21 cellular contexts compared by ENCODE assay signal in genomic region chrX:18898091-18898490, GRCh38.
A peak's percentile ranks its signal among the peaks of the same experiment; 100 is the strongest.
DNase-seq lines count a peak whose midpoint lies in the region; FAIRE-seq and TF ChIP-seq lines count a peak whose summit lies in the region.
"Had no signal": no experiment of that assay in that cellular context is flagged by ENCODE, and none has a peak within 500 bp of the region (broad histone marks: within the 10 kb centered on the region; RNA-seq: fewer than 3 reads in every experiment).

No MANE protein-coding gene starts in this region.

- no peak for FAIRE-seq in H1 (lab: Jason Lieb, UNC)
- FAIRE-seq: A549, G401.6, GM12892, H54 had no signal

- no peaks in the 10 kb centered on the region for H4K20me1 ChIP-seq in H1 (replicated peaks in 1 of 2; ENCODE audit: control insufficient read depth in 1 of 2, insufficient read depth in 2 of 2, low read length in 2 of 2)

- H3K9me3 ChIP-seq in ascending aorta (no peaks in the 10 kb centered on the region), H1 (ENCODE audit: insufficient read depth in 2 of 2, low read depth in 1 of 2, low read length in 1 of 2) (no peaks in the 10 kb centered on the region)
- H3K9me3 ChIP-seq: A549 had no signal

- H2AFZ ChIP-seq in H1 (ENCODE audit: low read length): no peak overlapping the region
- H2AFZ ChIP-seq: GM23248 had no signal

- H3K56ac ChIP-seq in H1 (replicated peaks; ENCODE audit: insufficient read length, low read depth, low read length): no peak overlapping the region

- H2BK5ac ChIP-seq in H1 (ENCODE audit: low read depth, low read length): no peak overlapping the region

- CTCF ChIA-PET in H1 (lab: Charles Lee; ENCODE audit: partially characterized antibody): interaction anchor here (0.9 to 1.2 kb wide), 7 partner anchors 9 to 511 kb away, joined by 3 to 5 read pairs (median 3); no protein-coding TSS in a partner anchor

- no peaks in the 10 kb centered on the region for H3K23me2 ChIP-seq in H1 (ENCODE audit: low read depth, low read length)

- POLR2A ChIA-PET in H1 (lab: Charles Lee; ENCODE audit: partially characterized antibody): no interaction called here

- no peaks in the 10 kb centered on the region for H3K79me1 ChIP-seq in H1 (ENCODE audit: low read depth, low read length)

- TF ChIP-seq CTCF in ascending aorta (IDR thresholded peaks at IDR 0.05): no peak
- TF ChIP-seq CTCF in H1 (IDR thresholded peaks at IDR 0.05; ENCODE audit: control extremely low read depth in 1 of 3, insufficient read depth in 1 of 3, low read depth in 1 of 3, low read length in 3 of 3): no peak

- H3K36me3 ChIP-seq in H7 (replicated peaks; ENCODE audit: control insufficient read depth, insufficient read depth, low read length) (peaks cover 6% of the 10 kb centered on the region), ascending aorta (peaks cover 0 to 3% of the 10 kb centered on the region in 2 donors), H1 (ENCODE audit: control insufficient read depth in 2 of 4, insufficient read depth in 4 of 4, low read length in 3 of 4) (peaks cover 0 to 3% (median 1%) of the 10 kb centered on the region in 4 experiments; a peak in 5 of 8 replicates)

- H2BK12ac ChIP-seq in H1 (ENCODE audit: low read depth, low read length): no peak overlapping the region

- no peak overlapping the region for H3K4ac ChIP-seq in H1 (replicated peaks; ENCODE audit: insufficient read length, low read depth, low read length)

- H2AK5ac ChIP-seq in H1 (ENCODE audit: low read depth, low read length): no peak overlapping the region

- 0 out of 2 replicates have a peak overlapping the region, but pooled peaks have one; percentile 51 for H4K8ac ChIP-seq in H1 (ENCODE audit: extremely low read depth, insufficient read depth, low read length)

- no peak overlapping the region for H3K4me3 ChIP-seq in H7 (ENCODE audit: insufficient read depth, low read depth, low read length)
- H3K4me3 ChIP-seq in ascending aorta: no peak overlapping the region
- no peak overlapping the region for H3K4me3 ChIP-seq in H1 (ENCODE audit: extremely low read depth in 1 of 4, insufficient read depth in 2 of 4, low read depth in 3 of 4, low read length in 4 of 4)
- H3K4me3 ChIP-seq: A549, GM23248 had no signal

- no peak for TF ChIP-seq POLR2A in H1 (IDR thresholded peaks at IDR 0.05; ENCODE audit: control extremely low read depth in 1 of 2, low read depth in 2 of 2, low read length in 2 of 2)

- H3K27ac ChIP-seq in ascending aorta (peak overlapping the region; percentile 84), H1 (ENCODE audit: low read depth, low read length) (no peak overlapping the region)
- H3K27ac ChIP-seq: GM23248 had no signal

- DNase-seq in H7: peak; percentile 49
- DNase-seq in ascending aorta (ENCODE audit: low spot score in 2 of 2): no peak
- DNase-seq in H1 (ENCODE audit: low read depth in 1 of 2, low spot score in 2 of 2): no peak
- no peak for DNase-seq in OCI-M2 (lab: John Stamatoyannopoulos, UW; ENCODE audit: unreplicated experiment)
- no peak for DNase-seq in activated CD4-positive, CD25-positive, alpha-beta regulatory T cell (lab: John Stamatoyannopoulos, UW)
- no peak for DNase-seq in stimulated activated naive CD4-positive, alpha-beta T cell (lab: John Stamatoyannopoulos, UW)
- DNase-seq in stimulated activated CD4-positive, alpha-beta T cell treated with anti-CD3 and anti-CD28 coated beads, Interleukin-2, amount 100 ng/mL, for 24 hours: no peak
- DNase-seq: 8988T; ACHN; C1 segment of cervical spinal cord; Calu3; CD4-positive, alpha-beta memory T cell; COR-L47; DMS153; DND-41; GM23248; HCEC 1CT had no signal

- H4K5ac ChIP-seq in H1 (ENCODE audit: insufficient read length, low read depth, low read length): no peak overlapping the region

- no peak overlapping the region for H3K18ac ChIP-seq in H1 (ENCODE audit: extremely low read depth, low read length)

- no peak for TF ChIP-seq EP300 in H1 (IDR thresholded peaks at IDR 0.05; ENCODE audit: borderline replicate concordance in 1 of 2, low read depth in 2 of 2, low read length in 2 of 2)

- no peak overlapping the region for H4K91ac ChIP-seq in H1 (replicated peaks; ENCODE audit: insufficient read length, low read length)

- no peak overlapping the region for H3K9ac ChIP-seq in H1 (replicated peaks in 1 of 4; ENCODE audit: extremely low read depth in 1 of 4, low read depth in 3 of 4, low read length in 3 of 4)
- H3K9ac ChIP-seq: GM23248 had no signal

- H3K23ac ChIP-seq in H1 (ENCODE audit: insufficient read length): no peak overlapping the region

- no peak overlapping the region for H2BK120ac ChIP-seq in H1 (replicated peaks; ENCODE audit: low read depth, low read length)

- H3K4me1 ChIP-seq in ascending aorta: peaks cover 0 to 15% of the 10 kb centered on the region in 2 donors
- no peaks in the 10 kb centered on the region for H3K4me1 ChIP-seq in H1 (replicated peaks in 1 of 4; ENCODE audit: control insufficient read depth in 3 of 4, insufficient read depth in 4 of 4, low read length in 3 of 4)
- H3K4me1 ChIP-seq: A549 had no signal

- 86% methylated on average over 11 of the region's 11 CpGs; no CpG with 5 or more reads in 1 of the 2 experiments for WGBS in H1 (ENCODE audit: extremely low coverage in 1 of 2, insufficient coverage in 1 of 2, insufficient read length in 1 of 2, insufficient replicate concordance in 2 of 2, low coverage in 1 of 2, low lambda C conversion rate in 2 of 2, missing lambda C conversion rate in 1 of 2), 2 experiments

- no peak overlapping the region for H3K4me2 ChIP-seq in H1 (ENCODE audit: insufficient read depth in 1 of 2, low read depth in 2 of 2, low read length in 2 of 2)
- H3K4me2 ChIP-seq: A549 had no signal

- no peak overlapping the region for H3K14ac ChIP-seq in H1 (ENCODE audit: insufficient read length)

- no peak overlapping the region for H2BK15ac ChIP-seq in H1 (ENCODE audit: low read length)

- intact Hi-C loops in ascending aorta (cut with DNase I): no loop called here

- no peak overlapping the region for H2BK20ac ChIP-seq in H1 (ENCODE audit: low read length)

- H3K79me2 ChIP-seq in H1 (ENCODE audit: control insufficient read depth in 1 of 2, insufficient read depth in 2 of 2, low read length in 2 of 2): no peaks in the 10 kb centered on the region

- H3K27me3 ChIP-seq in H7 (ENCODE audit: control insufficient read depth, insufficient read depth, low read length): no peaks in the 10 kb centered on the region
- no peaks in the 10 kb centered on the region for H3K27me3 ChIP-seq in ascending aorta
- no peaks in the 10 kb centered on the region for H3K27me3 ChIP-seq in H1 (replicated peaks in 1 of 4; ENCODE audit: control insufficient read depth in 3 of 4, extremely low read depth in 1 of 4, insufficient read depth in 3 of 4, low read length in 3 of 4)

- TF ChIP-seq RAD21 in H1 (IDR thresholded peaks at IDR 0.05 in 1 of 2, conservative IDR thresholded peaks at IDR 0.05 in 1 of 2; ENCODE audit: low read depth in 2 of 2, low read length in 2 of 2): no peak

TF ChIP-seq in H1, 55 proteins besides CTCF, POLR2A, EP300 and RAD21:
- TF ChIP-seq ZNF274 (IDR thresholded peaks at IDR 0.05; ENCODE audit: borderline replicate concordance, extremely low read depth, low read length): no peak
- no peak for TF ChIP-seq POU5F1 (IDR thresholded peaks at IDR 0.05; ENCODE audit: low read depth, low read length)
- TF ChIP-seq KDM4A (IDR thresholded peaks at IDR 0.05; ENCODE audit: low read depth, low read length, severe bottlenecking): no peak
- no peak for TF ChIP-seq GABPA (IDR thresholded peaks at IDR 0.05; ENCODE audit: borderline replicate concordance, insufficient read depth, low read length)
- TF ChIP-seq CTBP2 (IDR thresholded peaks at IDR 0.05; ENCODE audit: borderline replicate concordance, insufficient read depth, insufficient read length, low read length): no peak
- no peak for TF ChIP-seq CREB1 (IDR thresholded peaks at IDR 0.05)
- TF ChIP-seq SAP30 (IDR thresholded peaks at IDR 0.05; ENCODE audit: insufficient read depth, insufficient replicate concordance, low read length): no peak
- no peak for TF ChIP-seq BRCA1 (IDR thresholded peaks at IDR 0.05; ENCODE audit: low read depth, low read length)
- no peak for TF ChIP-seq SP1 (IDR thresholded peaks at IDR 0.05; ENCODE audit: low read depth, low read length)
- TF ChIP-seq TBP (IDR thresholded peaks at IDR 0.05; ENCODE audit: low read depth, low read length): no peak
- TF ChIP-seq CEBPB (IDR thresholded peaks at IDR 0.05; ENCODE audit: low read depth, low read length): no peak
- no peak for TF ChIP-seq SIN3A (conservative IDR thresholded peaks at IDR 0.05 in 1 of 2, IDR thresholded peaks at IDR 0.05 in 1 of 2; ENCODE audit: low read depth in 1 of 2, low read length in 2 of 2)
- TF ChIP-seq SUZ12 (IDR thresholded peaks at IDR 0.05; ENCODE audit: low read length): no peak
- TF ChIP-seq JUND (IDR thresholded peaks at IDR 0.05; ENCODE audit: low read length): no peak
